ENCODE assay signal across 28 cellular contexts in genomic region chr4:175791221-175791620, GRCh38.
"Had no signal": no experiment of that assay in that cellular context is flagged by ENCODE, and none has a peak within 500 bp of the region (broad histone marks: within the 10 kb centered on the region; RNA-seq: fewer than 3 reads in every experiment).

No MANE protein-coding gene starts in this region.

- H3K36me3 ChIP-seq: ascending aorta, brain microvascular endothelial cell, esophagus muscularis mucosa, gastrocnemius medialis, heart left ventricle had no signal

- DNase-seq: activated CD4-positive, alpha-beta memory T cell treated with anti-CD3 and anti-CD28 coated beads for 36 hours; activated CD4-positive, alpha-beta T cell treated with anti-CD3 and anti-CD28 coated beads for 36 hours; activated CD4-positive, alpha-beta T cell treated with anti-CD3 and anti-CD28 coated beads, Interleukin-2, amount 10 ng/mL, durations not matched to agents 24 days and 14 days; activated CD4-positive, CD25-positive, alpha-beta regulatory T cell; activated CD4-positive, CD25-positive, alpha-beta regulatory T cell treated with anti-CD3 and anti-CD28 coated beads, Interleukin-2, amount 50 U/mL, for 72 hours; activated CD8-positive, alpha-beta memory T cell treated with anti-CD3 and anti-CD28 coated beads, Interleukin-2, amount 50 U/mL, for 48 hours; activated CD8-positive, alpha-beta T cell treated with anti-CD3 and anti-CD28 coated beads, Interleukin-2, amount 10 ng/mL, durations not matched to agents 7 days and 5 days; activated gamma-delta T cell; activated naive CD4-positive, alpha-beta T cell; activated naive CD4-positive, alpha-beta T cell treated with anti-CD3 and anti-CD28 coated beads, Interleukin-2, amount 10 ng/mL, durations not matched to agents 7 days and 5 days; activated naive CD8-positive, alpha-beta T cell treated with anti-CD3 and anti-CD28 coated beads, Interleukin-2, amount 10 ng/mL, durations not matched to agents 7 days and 5 days; activated T-cell treated with anti-CD3 and anti-CD28 coated beads for 4 hours; activated T-cell treated with anti-CD3 and anti-CD28 coated beads, Interleukin-2, amount 50 U/mL, for 24 hours; activated T-cell treated with anti-CD3 and anti-CD28 coated beads, Interleukin-2, amount 50 U/mL, for 72 hours; brain microvascular endothelial cell; cortex of kidney; dermis blood vessel endothelial cell; effector CD4-positive, alpha-beta T cell; effector memory CD8-positive, alpha-beta T cell; erythroblast; foreskin keratinocyte; gastrocnemius medialis; glutamatergic neuron; heart left ventricle; T-helper 17 cell had no signal

- H3K4me1 ChIP-seq: ascending aorta, esophagus muscularis mucosa, foreskin keratinocyte, gastrocnemius medialis, heart left ventricle had no signal

- H3K9me3 ChIP-seq: ascending aorta, esophagus muscularis mucosa, gastrocnemius medialis had no signal

- ATAC-seq: activated CD4-positive, alpha-beta T cell treated with anti-CD3 and anti-CD28 coated beads for 36 hours; activated CD8-positive, alpha-beta T cell treated with anti-CD3 and anti-CD28 coated beads, Interleukin-2, amount 10 ng/mL, durations not matched to agents 7 days and 5 days; activated naive CD4-positive, alpha-beta T cell treated with anti-CD3 and anti-CD28 coated beads, Interleukin-2, amount 50 U/mL, for 72 hours; activated T-cell treated with anti-CD3 and anti-CD28 coated beads, Interleukin-2, amount 50 U/mL, for 72 hours; effector memory CD8-positive, alpha-beta T cell; foreskin keratinocyte; gastrocnemius medialis; heart left ventricle; T-helper 17 cell had no signal

- H3K27ac ChIP-seq: ascending aorta, brain microvascular endothelial cell, esophagus muscularis mucosa, foreskin keratinocyte, gastrocnemius medialis, heart left ventricle had no signal

- H3K4me3 ChIP-seq: ascending aorta, esophagus muscularis mucosa, gastrocnemius medialis, heart left ventricle had no signal

- H3K27me3 ChIP-seq: ascending aorta, brain microvascular endothelial cell, esophagus muscularis mucosa, foreskin keratinocyte, gastrocnemius medialis, heart left ventricle had no signal
